In the genomic region with DNA sequence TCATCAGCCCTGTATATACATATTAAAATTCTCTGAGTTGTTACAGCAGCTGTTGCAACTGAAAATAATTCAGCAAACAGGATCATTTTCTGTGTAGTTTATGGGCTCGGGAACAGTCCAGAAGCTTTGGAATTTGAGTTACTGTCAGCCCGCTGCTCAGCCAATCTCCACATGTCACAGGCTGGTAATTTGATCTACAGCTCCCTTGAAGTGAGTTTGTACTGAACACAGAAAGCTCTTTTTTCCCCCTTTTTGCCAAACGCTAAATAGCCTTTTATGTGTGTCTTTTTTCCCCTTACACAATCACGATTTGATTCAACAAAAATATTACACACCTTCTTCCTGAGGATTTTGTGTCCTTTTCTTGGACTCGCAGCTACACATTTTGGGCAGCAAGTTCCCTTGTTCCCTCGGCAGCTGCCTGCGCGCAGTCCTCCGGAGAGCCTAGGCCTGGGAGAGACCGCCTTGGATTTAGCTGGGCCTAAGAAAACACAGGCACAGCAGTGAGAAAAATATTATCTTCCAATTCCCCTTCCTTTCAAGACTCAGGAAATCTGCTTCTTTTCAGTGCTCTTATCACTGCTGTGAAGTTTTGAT, we compare ENCODE assay signal across 1 cellular context.
TF ChIP-seq lines count a peak whose summit lies in the region.

No MANE protein-coding gene starts in this region.

TF ChIP-seq in GM23338, 12 proteins besides CTCF, POLR2A, EP300 and RAD21 (continued from another document):
- TF ChIP-seq, protein P1, sequence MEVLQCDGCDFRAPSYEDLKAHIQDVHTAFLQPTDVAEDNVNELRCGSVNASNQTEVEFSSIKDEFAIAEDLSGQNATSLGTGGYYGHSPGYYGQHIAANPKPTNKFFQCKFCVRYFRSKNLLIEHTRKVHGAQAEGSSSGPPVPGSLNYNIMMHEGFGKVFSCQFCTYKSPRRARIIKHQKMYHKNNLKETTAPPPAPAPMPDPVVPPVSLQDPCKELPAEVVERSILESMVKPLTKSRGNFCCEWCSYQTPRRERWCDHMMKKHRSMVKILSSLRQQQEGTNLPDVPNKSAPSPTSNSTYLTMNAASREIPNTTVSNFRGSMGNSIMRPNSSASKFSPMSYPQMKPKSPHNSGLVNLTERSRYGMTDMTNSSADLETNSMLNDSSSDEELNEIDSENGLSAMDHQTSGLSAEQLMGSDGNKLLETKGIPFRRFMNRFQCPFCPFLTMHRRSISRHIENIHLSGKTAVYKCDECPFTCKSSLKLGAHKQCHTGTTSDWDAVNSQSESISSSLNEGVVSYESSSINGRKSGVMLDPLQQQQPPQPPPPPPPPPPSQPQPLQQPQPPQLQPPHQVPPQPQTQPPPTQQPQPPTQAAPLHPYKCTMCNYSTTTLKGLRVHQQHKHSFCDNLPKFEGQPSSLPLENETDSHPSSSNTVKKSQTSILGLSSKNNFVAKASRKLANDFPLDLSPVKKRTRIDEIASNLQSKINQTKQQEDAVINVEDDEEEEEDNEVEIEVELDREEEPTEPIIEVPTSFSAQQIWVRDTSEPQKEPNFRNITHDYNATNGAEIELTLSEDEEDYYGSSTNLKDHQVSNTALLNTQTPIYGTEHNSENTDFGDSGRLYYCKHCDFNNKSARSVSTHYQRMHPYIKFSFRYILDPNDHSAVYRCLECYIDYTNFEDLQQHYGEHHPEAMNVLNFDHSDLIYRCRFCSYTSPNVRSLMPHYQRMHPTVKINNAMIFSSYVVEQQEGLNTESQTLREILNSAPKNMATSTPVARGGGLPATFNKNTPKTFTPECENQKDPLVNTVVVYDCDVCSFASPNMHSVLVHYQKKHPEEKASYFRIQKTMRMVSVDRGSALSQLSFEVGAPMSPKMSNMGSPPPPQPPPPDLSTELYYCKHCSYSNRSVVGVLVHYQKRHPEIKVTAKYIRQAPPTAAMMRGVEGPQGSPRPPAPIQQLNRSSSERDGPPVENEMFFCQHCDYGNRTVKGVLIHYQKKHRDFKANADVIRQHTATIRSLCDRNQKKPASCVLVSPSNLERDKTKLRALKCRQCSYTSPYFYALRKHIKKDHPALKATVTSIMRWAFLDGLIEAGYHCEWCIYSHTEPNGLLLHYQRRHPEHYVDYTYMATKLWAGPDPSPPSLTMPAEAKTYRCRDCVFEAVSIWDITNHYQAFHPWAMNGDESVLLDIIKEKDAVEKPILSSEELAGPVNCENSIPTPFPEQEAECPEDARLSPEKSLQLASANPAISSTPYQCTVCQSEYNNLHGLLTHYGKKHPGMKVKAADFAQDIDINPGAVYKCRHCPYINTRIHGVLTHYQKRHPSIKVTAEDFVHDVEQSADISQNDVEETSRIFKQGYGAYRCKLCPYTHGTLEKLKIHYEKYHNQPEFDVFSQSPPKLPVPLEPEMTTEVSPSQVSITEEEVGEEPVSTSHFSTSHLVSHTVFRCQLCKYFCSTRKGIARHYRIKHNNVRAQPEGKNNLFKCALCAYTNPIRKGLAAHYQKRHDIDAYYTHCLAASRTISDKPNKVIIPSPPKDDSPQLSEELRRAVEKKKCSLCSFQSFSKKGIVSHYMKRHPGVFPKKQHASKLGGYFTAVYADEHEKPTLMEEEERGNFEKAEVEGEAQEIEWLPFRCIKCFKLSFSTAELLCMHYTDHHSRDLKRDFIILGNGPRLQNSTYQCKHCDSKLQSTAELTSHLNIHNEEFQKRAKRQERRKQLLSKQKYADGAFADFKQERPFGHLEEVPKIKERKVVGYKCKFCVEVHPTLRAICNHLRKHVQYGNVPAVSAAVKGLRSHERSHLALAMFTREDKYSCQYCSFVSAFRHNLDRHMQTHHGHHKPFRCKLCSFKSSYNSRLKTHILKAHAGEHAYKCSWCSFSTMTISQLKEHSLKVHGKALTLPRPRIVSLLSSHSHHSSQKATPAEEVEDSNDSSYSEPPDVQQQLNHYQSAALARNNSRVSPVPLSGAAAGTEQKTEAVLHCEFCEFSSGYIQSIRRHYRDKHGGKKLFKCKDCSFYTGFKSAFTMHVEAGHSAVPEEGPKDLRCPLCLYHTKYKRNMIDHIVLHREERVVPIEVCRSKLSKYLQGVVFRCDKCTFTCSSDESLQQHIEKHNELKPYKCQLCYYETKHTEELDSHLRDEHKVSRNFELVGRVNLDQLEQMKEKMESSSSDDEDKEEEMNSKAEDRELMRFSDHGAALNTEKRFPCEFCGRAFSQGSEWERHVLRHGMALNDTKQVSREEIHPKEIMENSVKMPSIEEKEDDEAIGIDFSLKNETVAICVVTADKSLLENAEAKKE (CRISPR knock-in tag; IDR thresholded peaks at IDR 0.05), result no peak
- no peak for TF ChIP-seq STAT1 (IDR thresholded peaks at IDR 0.05; ENCODE audit: unreplicated experiment)
